ENCODE assay signal across 18 cellular contexts in genomic region chr1:19472174-19472573, GRCh38. TPM values are rescaled to one million over a fixed set of nuclear protein-coding genes. Genes with fewer than 3 reads are reported as not detected.
A peak's percentile ranks its signal among the peaks of the same experiment; 100 is the strongest.
DNase-seq lines count a peak whose midpoint lies in the region; ATAC-seq, FAIRE-seq and TF ChIP-seq lines count a peak whose summit lies in the region.
"Had no signal": no experiment of that assay in that cellular context is flagged by ENCODE, and none has a peak within 500 bp of the region (broad histone marks: within the 10 kb centered on the region; RNA-seq: fewer than 3 reads in every experiment).

No MANE protein-coding gene starts in this region.

- no peaks in the 10 kb centered on the region for H3K9me3 Mint-ChIP-seq in activated CD4-positive, alpha-beta T cell treated with anti-CD3 and anti-CD28 coated beads, Interleukin-2, amount 10 ng/mL, durations not matched to agents 7 days and 5 days
- H3K9me3 Mint-ChIP-seq in stimulated activated effector memory CD8-positive, alpha-beta T cell treated with anti-CD3 and anti-CD28 coated beads, Interleukin-12 subunit alpha, Interleukin-12 subunit beta, amount 100 ng/mL, for 72 hours: no peaks in the 10 kb centered on the region

- WGBS in esophagus muscularis mucosa: 64% methylated on average over 5 of the region's 5 CpGs

- TF ChIP-seq CTCF in esophagus muscularis mucosa (IDR thresholded peaks at IDR 0.05): no peak

- peak overlapping the region; percentile 11 to 50 (median 30) for H3K27ac ChIP-seq in esophagus muscularis mucosa (replicated peaks in 1 of 4)
- H3K27ac ChIP-seq: left ventricle myocardium inferior, parathyroid adenoma, SJSA1 had no signal

- H3K27me3 ChIP-seq in esophagus muscularis mucosa: no peaks in the 10 kb centered on the region
- H3K27me3 ChIP-seq: SJSA1, upper lobe of left lung had no signal

- ATAC-seq in stimulated activated effector memory CD8-positive, alpha-beta T cell treated with anti-CD3 and anti-CD28 coated beads, Interleukin-12 subunit alpha, Interleukin-12 subunit beta, amount 100 ng/mL, for 72 hours: no peak
- ATAC-seq: activated CD4-positive, CD25-positive, alpha-beta regulatory T cell treated with anti-CD3 and anti-CD28 coated beads, Interleukin-2, amount 50 U/mL, for 24 hours had no signal

- CTCF ChIA-PET in activated CD4-positive, alpha-beta T cell treated with anti-CD3 and anti-CD28 coated beads, Interleukin-2, amount 10 ng/mL, durations not matched to agents 7 days and 5 days (lab: Charles Lee): interaction anchor here (1.8 to 3.0 kb wide), 2 partner anchors 11 to 31 kb away, joined by 4 to 15 read pairs; no protein-coding TSS in a partner anchor

- TF ChIP-seq EP300 in esophagus muscularis mucosa (IDR thresholded peaks at IDR 0.05): no peak

- no peak for DNase-seq in activated CD4-positive, alpha-beta T cell treated with anti-CD3 and anti-CD28 coated beads, Interleukin-2, amount 10 ng/mL, durations not matched to agents 7 days and 5 days
- no peak for DNase-seq in activated CD4-positive, alpha-beta T cell treated with anti-CD3 and anti-CD28 coated beads for 48 hours
- DNase-seq in SKM-1 (lab: John Stamatoyannopoulos, UW; ENCODE audit: unreplicated experiment): peak; percentile 36
- DNase-seq in esophagus muscularis mucosa (ENCODE audit: extremely low spot score): no peak
- DNase-seq in stimulated activated effector memory CD8-positive, alpha-beta T cell treated with anti-CD3 and anti-CD28 coated beads, Interleukin-12 subunit alpha, Interleukin-12 subunit beta, amount 100 ng/mL, for 72 hours (ENCODE audit: low spot score in 2 of 2): no peak
- no peak for DNase-seq in GM12891 (ENCODE audit: insufficient read length, low spot score)
- DNase-seq in amygdala (lab: John Stamatoyannopoulos, UW): no peak
- DNase-seq in AG08396 (ENCODE audit: low spot score): no peak
- DNase-seq: activated gamma-delta T cell treated with Interleukin-2 at 50 U/mL for 16 hours; cerebellar nuclear complex; GOT3; left ventricle myocardium inferior; NCI-H2081 treated with DMSO at 0.1 percent for 48 hours; stimulated activated CD4-positive, alpha-beta T cell treated with anti-CD3 and anti-CD28 coated beads, Interleukin-15, amount 100 ng/mL, for 24 hours; upper lobe of left lung had no signal

- no peaks in the 10 kb centered on the region for H3K27me3 Mint-ChIP-seq in activated CD4-positive, alpha-beta T cell treated with anti-CD3 and anti-CD28 coated beads, Interleukin-2, amount 10 ng/mL, durations not matched to agents 7 days and 5 days

- H3K4me1 Mint-ChIP-seq in activated CD4-positive, alpha-beta T cell treated with anti-CD3 and anti-CD28 coated beads, Interleukin-2, amount 10 ng/mL, durations not matched to agents 7 days and 5 days: peaks cover 94% of the 10 kb centered on the region
- H3K4me1 Mint-ChIP-seq in stimulated activated effector memory CD8-positive, alpha-beta T cell treated with anti-CD3 and anti-CD28 coated beads, Interleukin-12 subunit alpha, Interleukin-12 subunit beta, amount 100 ng/mL, for 72 hours: peaks cover 83% of the 10 kb centered on the region

- peak overlapping the region; percentile 65 for H3K27ac Mint-ChIP-seq in activated CD4-positive, alpha-beta T cell treated with anti-CD3 and anti-CD28 coated beads, Interleukin-2, amount 10 ng/mL, durations not matched to agents 7 days and 5 days
- H3K27ac Mint-ChIP-seq in stimulated activated effector memory CD8-positive, alpha-beta T cell treated with anti-CD3 and anti-CD28 coated beads, Interleukin-12 subunit alpha, Interleukin-12 subunit beta, amount 100 ng/mL, for 72 hours: peak overlapping the region; percentile 76

- no peaks in the 10 kb centered on the region for H3K9me3 ChIP-seq in esophagus muscularis mucosa
- H3K9me3 ChIP-seq: left ventricle myocardium inferior, SJSA1, upper lobe of left lung had no signal

- intact Hi-C loops in esophagus muscularis mucosa (cut with DNase I): no loop called here

- no peak for FAIRE-seq in GM12891 (lab: Jason Lieb, UNC)

- no peak for TF ChIP-seq POLR2A in esophagus muscularis mucosa (IDR thresholded peaks at IDR 0.05; ENCODE audit: low read depth)
- no peak for TF ChIP-seq POLR2A in GM12891 (IDR thresholded peaks at IDR 0.05; ENCODE audit: low read depth, low read length)

- H3K4me3 Mint-ChIP-seq in activated CD4-positive, alpha-beta T cell treated with anti-CD3 and anti-CD28 coated beads, Interleukin-2, amount 10 ng/mL, durations not matched to agents 7 days and 5 days: no peak overlapping the region
- no peak overlapping the region for H3K4me3 Mint-ChIP-seq in stimulated activated effector memory CD8-positive, alpha-beta T cell treated with anti-CD3 and anti-CD28 coated beads, Interleukin-12 subunit alpha, Interleukin-12 subunit beta, amount 100 ng/mL, for 72 hours

- peaks cover 71 to 100% (median 98%) of the 10 kb centered on the region in 4 donors for H3K4me1 ChIP-seq in esophagus muscularis mucosa
- H3K4me1 ChIP-seq: parathyroid adenoma had no signal

- peaks cover 61% of the 10 kb centered on the region for H3K36me3 Mint-ChIP-seq in activated CD4-positive, alpha-beta T cell treated with anti-CD3 and anti-CD28 coated beads, Interleukin-2, amount 10 ng/mL, durations not matched to agents 7 days and 5 days (ENCODE audit: low read depth)
- H3K36me3 Mint-ChIP-seq in stimulated activated effector memory CD8-positive, alpha-beta T cell treated with anti-CD3 and anti-CD28 coated beads, Interleukin-12 subunit alpha, Interleukin-12 subunit beta, amount 100 ng/mL, for 72 hours: peaks cover 43% of the 10 kb centered on the region

- POLR2A ChIA-PET in activated CD4-positive, alpha-beta T cell treated with anti-CD3 and anti-CD28 coated beads, Interleukin-2, amount 10 ng/mL, durations not matched to agents 7 days and 5 days (lab: Charles Lee): interaction anchor here (1.3 kb wide), 1 partner anchor 13 kb away, joined by 5 read pairs; the partner anchor contains the start of gene CAPZB

- no peak overlapping the region for H3K4me3 ChIP-seq in esophagus muscularis mucosa
- H3K4me3 ChIP-seq: left ventricle myocardium inferior, SJSA1, upper lobe of left lung had no signal

- peaks cover 0 to 19% (median 4%) of the 10 kb centered on the region in 4 donors for H3K36me3 ChIP-seq in esophagus muscularis mucosa

TF ChIP-seq in GM12891, 5 proteins besides CTCF, POLR2A, EP300 and RAD21:
- TF ChIP-seq POLR2AphosphoS5 (IDR thresholded peaks at IDR 0.05; ENCODE audit: low read depth, low read length): no peak
- no peak for TF ChIP-seq POU2F2 (IDR thresholded peaks at IDR 0.05; ENCODE audit: low read depth, low read length)
- TF ChIP-seq SPI1 (IDR thresholded peaks at IDR 0.05; ENCODE audit: low read depth, low read length): no peak
- no peak for TF ChIP-seq PAX5 (IDR thresholded peaks at IDR 0.05; ENCODE audit: insufficient read depth, low read length, severe bottlenecking)
- TF ChIP-seq TAF1 (IDR thresholded peaks at IDR 0.05; ENCODE audit: low read depth, low read length): no peak

RNA-seq across cellular contexts. Expression of gene CAPZB, which starts 13.2 kb away (rescaled TPM):
- total RNA-seq in activated CD4-positive, alpha-beta T cell treated with anti-CD3 and anti-CD28 coated beads, Interleukin-2, amount 10 ng/mL, durations not matched to agents 7 days and 5 days: 100 to 1,000 TPM; 529 to 567 TPM
- total RNA-seq in esophagus muscularis mucosa: 100 to 1,000 TPM; 186 to 261 (median 203) TPM
- 305 TPM for polyA plus RNA-seq in GM12891 (2012; ENCODE audit: low read depth, missing spikeins)
